9 cellular contexts compared by ENCODE assay signal in genomic region chr16:70345840-70346239, GRCh38. TPM values are rescaled to one million over a fixed set of nuclear protein-coding genes. Genes with fewer than 3 reads are reported as not detected.
DNase-seq lines count a peak whose midpoint lies in the region; ATAC-seq, FAIRE-seq and TF ChIP-seq lines count a peak whose summit lies in the region.
"Had no signal": no experiment of that assay in that cellular context is flagged by ENCODE, and none has a peak within 500 bp of the region (broad histone marks: within the 10 kb centered on the region; RNA-seq: fewer than 3 reads in every experiment).

No MANE protein-coding gene starts in this region.

- DNase-seq in SK-N-SH (no peak), kidney (peak; percentile 52), HT-29 (ENCODE audit: low spot score) (no peak)
- no peak for DNase-seq in activated naive CD8-positive, alpha-beta T cell treated with anti-CD3 and anti-CD28 coated beads for 36 hours
- DNase-seq: activated CD4-positive, alpha-beta T cell treated with anti-CD3 and anti-CD28 coated beads for 1 hour had no signal

- H4K20me1 ChIP-seq in SK-N-SH (ENCODE audit: insufficient read depth) = no peaks in the 10 kb centered on the region

- peak overlapping the region; percentile 90 for H3K27ac Mint-ChIP-seq in activated naive CD8-positive, alpha-beta T cell treated with anti-CD3 and anti-CD28 coated beads for 36 hours

- H3K4me2 ChIP-seq in SK-N-SH = peak overlapping the region; percentile 75

- peak overlapping the region; percentile 75 to 88 for H3K4me3 ChIP-seq in SK-N-SH (ENCODE audit: low read depth in 2 of 2, low read length in 1 of 2)
- H3K4me3 ChIP-seq in kidney (ENCODE audit: low read length in 2 of 2) = peak overlapping the region; percentile 93
- H3K4me3 ChIP-seq in subcutaneous abdominal adipose tissue (ENCODE audit: low read depth in 1 of 5, low read length in 5 of 5) = peak overlapping the region; percentile 91 to 98 (median 94)

- intact Hi-C loops in kidney (cut with DNase I) = no loop called here

- H3K9ac ChIP-seq in SK-N-SH (peak overlapping the region; percentile 86), kidney (ENCODE audit: low read length in 2 of 2) (peak overlapping the region in 1 of 2 donors; percentile 82), subcutaneous abdominal adipose tissue (ENCODE audit: low read length in 5 of 5) (peak overlapping the region in 4 of 5 donors; percentile 4 to 100 (median 98))

- peaks cover 2 to 10% of the 10 kb centered on the region in 2 experiments; a peak in 2 of 4 replicates for H3K4me1 ChIP-seq in SK-N-SH (ENCODE audit: control insufficient read depth in 1 of 2, insufficient read depth in 2 of 2, low read depth in 1 of 2, low read length in 1 of 2)
- peaks cover 3 to 11% of the 10 kb centered on the region in 2 donors for H3K4me1 ChIP-seq in kidney (ENCODE audit: control insufficient read depth in 1 of 2, insufficient read depth in 1 of 2, low read depth in 1 of 2, low read length in 2 of 2)
- H3K4me1 ChIP-seq in subcutaneous abdominal adipose tissue (ENCODE audit: control insufficient read depth in 5 of 5, insufficient read depth in 5 of 5, low read length in 5 of 5) = peaks cover 5 to 36% (median 32%) of the 10 kb centered on the region in 5 donors

- H3F3A ChIP-seq in SK-N-SH (replicated peaks; ENCODE audit: insufficient read depth) = peaks cover 4% of the 10 kb centered on the region

- TF ChIP-seq POLR2A in GM18505 (IDR thresholded peaks at IDR 0.05; ENCODE audit: borderline replicate concordance, extremely low read depth, insufficient read depth, insufficient read length) = no peak

- FAIRE-seq in kidney (lab: Jason Lieb, UNC) = no peak

- H3K27ac ChIP-seq in SK-N-SH (ENCODE audit: low read depth in 2 of 2, low read length in 1 of 2) = peak overlapping the region in 1 of 2 experiments; percentile 89; a peak in 2 of 4 replicates
- no peak overlapping the region for H3K27ac ChIP-seq in kidney (ENCODE audit: low read depth in 2 of 2, low read length in 2 of 2)
- H3K27ac ChIP-seq in subcutaneous abdominal adipose tissue (ENCODE audit: low read depth, low read length) = peak overlapping the region; percentile 96

- WGBS in SK-N-SH (ENCODE audit: low lambda C conversion rate) = 51% methylated on average over 10 of the region's 10 CpGs

- no peaks in the 10 kb centered on the region for H3K27me3 Mint-ChIP-seq in activated naive CD8-positive, alpha-beta T cell treated with anti-CD3 and anti-CD28 coated beads for 36 hours

- no peak for TF ChIP-seq RAD21 in SK-N-SH (IDR thresholded peaks at IDR 0.05; ENCODE audit: low read length)

- TF ChIP-seq CTCF in SK-N-SH (IDR thresholded peaks at IDR 0.05) (no peak), kidney (IDR thresholded peaks at IDR 0.05; ENCODE audit: borderline replicate concordance, extremely low read depth, insufficient read depth) (no peak)

- no peaks in the 10 kb centered on the region for H3K9me3 ChIP-seq in SK-N-SH
- H3K9me3 ChIP-seq in kidney (ENCODE audit: control insufficient read depth in 1 of 2, low read length in 2 of 2) = no peaks in the 10 kb centered on the region
- no peaks in the 10 kb centered on the region for H3K9me3 ChIP-seq in subcutaneous abdominal adipose tissue (ENCODE audit: control insufficient read depth in 5 of 5, low read length in 5 of 5)

- H2AFZ ChIP-seq in SK-N-SH (ENCODE audit: low read depth) = peak overlapping the region; percentile 89

- TF ChIP-seq EP300 in SK-N-SH (IDR thresholded peaks at IDR 0.05; ENCODE audit: borderline replicate concordance in 1 of 2, low read depth in 1 of 2, low read length in 1 of 2) = no peak

- CTCF ChIA-PET in SK-N-SH (lab: Yijun Ruan, JAX) = interaction anchor here (1.5 kb wide), 1 partner anchor 48 kb away, joined by 3 read pairs; no protein-coding TSS in a partner anchor

- peaks cover 40% of the 10 kb centered on the region for H3K79me2 ChIP-seq in SK-N-SH (ENCODE audit: insufficient read depth)

- H3K27me3 ChIP-seq in SK-N-SH (ENCODE audit: insufficient read depth) (no peaks in the 10 kb centered on the region), subcutaneous abdominal adipose tissue (ENCODE audit: control insufficient read depth in 5 of 5, insufficient read depth in 4 of 5, low read length in 5 of 5) (no peaks in the 10 kb centered on the region)

- H3K36me3 ChIP-seq in SK-N-SH (replicated peaks in 1 of 2; ENCODE audit: control insufficient read depth in 1 of 2, insufficient read depth in 2 of 2, low read length in 1 of 2) (peaks cover 5 to 6% of the 10 kb centered on the region in 2 experiments), kidney (ENCODE audit: control insufficient read depth in 1 of 2, insufficient read depth in 2 of 2, low read length in 2 of 2) (peaks cover 0 to 7% of the 10 kb centered on the region in 2 donors), subcutaneous abdominal adipose tissue (ENCODE audit: control insufficient read depth in 5 of 5, insufficient read depth in 5 of 5, low read length in 5 of 5) (peaks cover 0 to 3% (median 2%) of the 10 kb centered on the region in 5 donors)

- ATAC-seq in SK-N-SH treated with all-trans-retinoic acid at 6 μM for 48 hours (no peak), GM19463 (IDR thresholded peaks at IDR 0.05; ENCODE audit: unreplicated experiment) (no peak), GM18505 (IDR thresholded peaks at IDR 0.05; ENCODE audit: unreplicated experiment) (no peak)

- H3K9me3 Mint-ChIP-seq in activated naive CD8-positive, alpha-beta T cell treated with anti-CD3 and anti-CD28 coated beads for 36 hours = no peaks in the 10 kb centered on the region

- H3K9me2 ChIP-seq in SK-N-SH = no peaks in the 10 kb centered on the region

- POLR2A ChIA-PET in SK-N-SH (lab: Yijun Ruan, JAX) = interaction anchor here (1.1 to 1.7 kb wide), 5 partner anchors 14 to 57 kb away, joined by 4 to 14 read pairs (median 5); partner anchors contain the start of gene AARS1

- H3K36me3 Mint-ChIP-seq in activated naive CD8-positive, alpha-beta T cell treated with anti-CD3 and anti-CD28 coated beads for 36 hours = peaks cover 31% of the 10 kb centered on the region

- H3K4me3 Mint-ChIP-seq in activated naive CD8-positive, alpha-beta T cell treated with anti-CD3 and anti-CD28 coated beads for 36 hours = peak overlapping the region; percentile 93

- peaks cover 30% of the 10 kb centered on the region for H3K4me1 Mint-ChIP-seq in activated naive CD8-positive, alpha-beta T cell treated with anti-CD3 and anti-CD28 coated beads for 36 hours

TF ChIP-seq in SK-N-SH, 30 proteins besides CTCF, POLR2A, EP300 and RAD21 (continues in another document):
- no peak for TF ChIP-seq NFIC (IDR thresholded peaks at IDR 0.05; ENCODE audit: borderline replicate concordance)
- TF ChIP-seq TEAD4 (IDR thresholded peaks at IDR 0.05; ENCODE audit: borderline replicate concordance, insufficient read depth) = no peak

TF ChIP-seq in SK-N-SH treated with all-trans-retinoic acid at 6 μM for 48 hours, 23 proteins besides CTCF, POLR2A, EP300 and RAD21 (continues in another document):
- TF ChIP-seq GLIS3 (CRISPR knock-in tag; IDR thresholded peaks at IDR 0.05) = no peak
- no peak for TF ChIP-seq ZNF565 (CRISPR knock-in tag; conservative IDR thresholded peaks at IDR 0.05; ENCODE audit: low read depth)
- TF ChIP-seq OSR1 (CRISPR knock-in tag; IDR thresholded peaks at IDR 0.05) = no peak
- no peak for TF ChIP-seq TSHZ2 (CRISPR knock-in tag; IDR thresholded peaks at IDR 0.05)
- no peak for TF ChIP-seq ZNF70 (CRISPR knock-in tag; IDR thresholded peaks at IDR 0.05)
- TF ChIP-seq ARNTL (CRISPR knock-in tag; IDR thresholded peaks at IDR 0.05; ENCODE audit: borderline replicate concordance, low read depth) = no peak

RNA-seq across cellular contexts. Expression of gene DDX19A, which starts 0.9 kb away (rescaled TPM):
- polyA plus RNA-seq in SK-N-SH (2012; rRNA removed) (56.0 and 61.1 TPM in 2 replicates), kidney (ENCODE audit: insufficient read depth, low read depth, low replicate concordance) (19.8 TPM)
- 50.2 and 54.3 TPM in 2 replicates for polyA plus RNA-seq in SK-N-SH (2012; cell fraction: cytosol; rRNA removed)
- polyA plus RNA-seq in SK-N-SH (2012; cell fraction: nucleus; rRNA removed) = 50.3 and 61.2 TPM in 2 replicates
- 10 to 100 TPM; 67.4 to 72.1 TPM for total RNA-seq in activated naive CD8-positive, alpha-beta T cell treated with anti-CD3 and anti-CD28 coated beads for 36 hours
- 34.8 TPM for total RNA-seq in kidney
- 35.4 and 37.5 TPM in 2 replicates for total RNA-seq in HT-29 (2014; rRNA removed; shearing (Covaris generic))

RNA-seq across cellular contexts. Expression of gene DDX19B, which starts 46.9 kb away (rescaled TPM):
- 20.1 and 43.6 TPM in 2 replicates for polyA plus RNA-seq in SK-N-SH (2012; rRNA removed)
- 33.2 and 41.3 TPM in 2 replicates for polyA plus RNA-seq in SK-N-SH (2012; cell fraction: cytosol; rRNA removed)
- polyA plus RNA-seq in SK-N-SH (2012; cell fraction: nucleus; rRNA removed) = 58.7 and 64.1 TPM in 2 replicates
- 10 to 100 TPM; 36.7 to 39.3 TPM for total RNA-seq in activated naive CD8-positive, alpha-beta T cell treated with anti-CD3 and anti-CD28 coated beads for 36 hours
- 33.4 TPM for total RNA-seq in kidney
- polyA plus RNA-seq in kidney (ENCODE audit: insufficient read depth, low read depth, low replicate concordance) = 25.6 TPM
- total RNA-seq in HT-29 (2014; rRNA removed; shearing (Covaris generic)) = 42.8 and 43.7 TPM in 2 replicates

RNA-seq across cellular contexts. Expression of gene AARS1, which starts 56.5 kb away (rescaled TPM):
- polyA plus RNA-seq in SK-N-SH (2012; rRNA removed) (70.5 and 77.3 TPM in 2 replicates), kidney (ENCODE audit: insufficient read depth, low read depth, low replicate concordance) (58.2 TPM)
- 52.6 and 60.0 TPM in 2 replicates for polyA plus RNA-seq in SK-N-SH (2012; cell fraction: cytosol; rRNA removed)
- polyA plus RNA-seq in SK-N-SH (2012; cell fraction: nucleus; rRNA removed) = 69.4 and 91.9 TPM in 2 replicates
- total RNA-seq in activated naive CD8-positive, alpha-beta T cell treated with anti-CD3 and anti-CD28 coated beads for 36 hours = 100 to 1,000 TPM; 167 to 173 TPM
- total RNA-seq in kidney = 111 TPM
- total RNA-seq in HT-29 (2014; rRNA removed; shearing (Covaris generic)) = 71.3 and 79.2 TPM in 2 replicates
